In genomic region chr12:12266873-12267634, GRCh38 we compare ENCODE assay signal across 8 cellular contexts. TPM values are rescaled to one million over a fixed set of nuclear protein-coding genes. Genes with fewer than 3 reads are reported as not detected.
DNase-seq lines count a peak whose midpoint lies in the region; ATAC-seq and TF ChIP-seq lines count a peak whose summit lies in the region.

Gene LRP6, minus strand, starts transcription at chr12:12267044. Its CDS starts 309 bp downstream, at chr12:12266735.

- H3K4me1 Mint-ChIP-seq in T-cell: peaks cover 22 to 35% (median 24%) of the 10 kb centered on the region in 3 donors

- ATAC-seq in HG02642 (IDR thresholded peaks at IDR 0.05; ENCODE audit: poor library complexity, unreplicated experiment) (peak; percentile 89), T-cell (replicated peaks in 1 of 4) (peak; percentile 92 to 94 (median 94)), left cardiac atrium (peak; percentile 97 to 99)

- H3K36me3 Mint-ChIP-seq in T-cell: no peaks in the 10 kb centered on the region

- no peaks in the 10 kb centered on the region for H3K36me3 ChIP-seq in transverse colon

- TF ChIP-seq EP300 in transverse colon (IDR thresholded peaks at IDR 0.05; ENCODE audit: low read depth): no peak

- peak; percentile 73 for TF ChIP-seq POLR2A in transverse colon (IDR thresholded peaks at IDR 0.05)

- DNase-seq in GM10248 (ENCODE audit: extremely low spot score) (peak; percentile 89), NCI-H1105 treated with DMSO at 0.1 percent for 48 hours (lab: John Stamatoyannopoulos, UW) (peak; percentile 90), T-cell (peak; percentile 37 to 77 (median 62)), amniotic epithelial cell (ENCODE audit: low read depth) (peak; percentile 92), left cardiac atrium (peak; percentile 94), posterior cingulate gyrus (peak; percentile 80 to 98 (median 88)), transverse colon (peak; percentile 88)

- intact Hi-C loops in left cardiac atrium (cut with DNase I) (loop anchor here in 1 of 2 donors (10.0 kb wide), 2 partner anchors 62 to 92 kb away; no protein-coding TSS in a partner anchor), posterior cingulate gyrus (cut with DNase I) (loop anchor here (2.0 to 5.0 kb wide), 4 partner anchors 60 to 620 kb away; partner anchors contain the start of gene ETV6), transverse colon (cut with DNase I; ENCODE audit: low total_unique reads) (loop anchor here (10.0 kb wide), 1 partner anchor 102 kb away; no protein-coding TSS in a partner anchor)

- no peaks in the 10 kb centered on the region for H3K27me3 ChIP-seq in transverse colon

- H3K9me3 ChIP-seq in transverse colon: no peaks in the 10 kb centered on the region

- CTCF ChIA-PET in GM10248 (lab: Yijun Ruan, JAX) (interaction anchor here (0.7 to 1.9 kb wide), 2 partner anchors 9 to 234 kb away, joined by 3 to 4 read pairs; no protein-coding TSS in a partner anchor), T-cell (lab: Charles Lee) (interaction anchor here in 1 of 2 donors (0.6 kb wide), 1 partner anchor 126 kb away, joined by 4 read pairs; no protein-coding TSS in a partner anchor)

- peak within 1 kb of the TSS; percentile 92 to 96 (median 94) for H3K27ac ChIP-seq in transverse colon

- peaks cover 0 to 28% (median 13%) of the 10 kb centered on the region in 4 donors for H3K4me1 ChIP-seq in transverse colon

- peak within 1 kb of the TSS; percentile 79 to 90 (median 84) for H3K4me3 Mint-ChIP-seq in T-cell

- TF ChIP-seq CTCF in GM10248 (IDR thresholded peaks at IDR 0.05; ENCODE audit: control extremely low read depth, extremely low read depth, low read depth, missing control alignments) (no peak), transverse colon (IDR thresholded peaks at IDR 0.05) (peak in 2 of 5 experiments; percentile 14 to 46)

- POLR2A ChIA-PET in GM10248 (lab: Yijun Ruan, JAX): interaction anchor here (0.5 to 1.2 kb wide), 6 partner anchors 9 to 931 kb away, joined by 3 to 8 read pairs (median 3); no protein-coding TSS in a partner anchor
- POLR2A ChIA-PET in T-cell (lab: Charles Lee): interaction anchor here (0.5 to 0.6 kb wide), 3 partner anchors 8 to 90 kb away, joined by 3 to 6 read pairs (median 3); partner anchors contain the start of gene BORCS5 (in 1 of the 2)

- H3K9me3 Mint-ChIP-seq in T-cell: no peaks in the 10 kb centered on the region

- 0 to 1% methylated on average over 3 to 58 of the region's 90 CpGs for WGBS in transverse colon (ENCODE audit: low coverage in 1 of 2), 2 donors

- H3K27me3 Mint-ChIP-seq in T-cell: peaks cover 0 to 30% of the 10 kb centered on the region in 2 donors

- peak within 1 kb of the TSS; percentile 52 to 89 (median 71) for H3K4me3 ChIP-seq in transverse colon

- H3K27ac Mint-ChIP-seq in T-cell: peak within 1 kb of the TSS in 1 of 2 donors; percentile 28

- in situ Hi-C loops in transverse colon (cut with MboI; ENCODE audit: low pct_ligation_motif_present in 1 of 4, low pct_unique_long_range_greater_than_20kb in 1 of 4, low sequenced_read_pairs in 3 of 4): no loop called here

RNA-seq across cellular contexts. Expression of gene LRP6, which starts in this region (rescaled TPM):
- total RNA-seq in T-cell (1 to 10 TPM; 4.9 to 8.7 (median 6.3) TPM), left cardiac atrium (10 to 100 TPM; 20.9 to 30.3 TPM), transverse colon (100 to 1,000 TPM in 1 of 4 donors, 10 to 100 TPM in 3; 11.7 to 102 (median 58.9) TPM)

Comparison
In these comparisons a context has a peak if more than half of its experiments do, and no peak if none do; other contexts are left out.
1. Peak in every context shown above with its lines: DNase-seq, ATAC-seq, H3K4me3 ChIP-seq and H3K27ac ChIP-seq.